In the genomic region with DNA sequence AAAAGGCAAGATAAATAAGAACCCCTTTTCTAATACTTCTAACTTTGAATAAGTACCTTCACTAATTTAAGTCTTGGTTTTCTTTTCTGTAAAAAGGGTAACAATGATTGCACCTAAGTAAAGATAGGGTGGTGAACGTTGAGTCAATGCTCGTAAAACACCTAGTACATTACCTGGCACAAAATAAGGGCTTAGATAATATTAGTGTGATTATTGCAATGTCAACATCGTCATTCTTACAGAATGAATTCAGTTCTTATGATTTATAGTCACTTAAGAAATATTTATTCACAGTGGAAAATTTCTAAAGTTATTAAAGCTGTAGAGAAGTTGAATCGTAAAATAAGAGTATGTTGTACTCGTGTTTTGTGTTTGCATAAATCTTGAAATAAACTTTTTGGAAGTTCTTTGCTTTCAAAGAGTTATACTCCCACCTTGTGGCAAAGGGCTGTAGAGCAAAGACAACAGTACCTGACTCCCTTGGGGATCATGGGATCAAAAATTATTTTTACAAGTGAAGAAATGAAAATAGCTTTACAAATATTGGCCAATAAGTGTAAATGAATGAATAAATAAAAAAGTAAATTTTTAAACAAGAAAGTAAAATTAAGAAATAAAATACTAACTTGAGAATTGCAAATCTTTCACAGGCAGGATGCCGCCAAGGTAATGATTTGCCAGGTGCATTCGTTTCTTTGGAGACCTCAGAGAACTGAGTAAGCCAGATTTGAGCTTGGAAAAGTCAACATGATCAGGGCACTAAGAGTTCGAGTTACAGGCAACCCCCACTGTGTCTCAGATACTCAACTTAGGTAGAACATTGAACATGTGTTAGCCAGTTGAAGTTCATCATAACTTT, we compare ENCODE assay signal across 8 cellular contexts.
DNase-seq lines count a peak whose midpoint lies in the region; ATAC-seq and TF ChIP-seq lines count a peak whose summit lies in the region.

No MANE protein-coding gene starts in this region.

- H3K36me3 ChIP-seq in Panc1 (ENCODE audit: control insufficient read depth, insufficient read depth, low read length) (no peaks in the 10 kb centered on the region), sigmoid colon (no peaks in the 10 kb centered on the region)

- no peak for TF ChIP-seq EP300 in sigmoid colon (IDR thresholded peaks at IDR 0.05)

- POLR2A ChIA-PET in Panc1 (lab: Charles Lee): no interaction called here

- peak; percentile 75; the same call in 1 of the 2 replicates for TF ChIP-seq CTCF in Panc1 (IDR thresholded peaks at IDR 0.05)
- TF ChIP-seq CTCF in epithelial cell of proximal tubule (conservative IDR thresholded peaks at IDR 0.05; ENCODE audit: low read depth, low read length): peak; percentile 95
- TF ChIP-seq CTCF in sigmoid colon (IDR thresholded peaks at IDR 0.05): peak; percentile 27 to 59 (median 35)

- in situ Hi-C loops in Panc1 (cut with HindIII; ENCODE audit: low pct_unique_long_range_greater_than_20kb, low sequenced_read_pairs) (no loop called here), G401 (cut with HindIII; ENCODE audit: low sequenced_read_pairs) (no loop called here)

- 21 to 47% methylated on average over 8 of the region's 8 CpGs for WGBS in sigmoid colon, 2 donors

- no peaks in the 10 kb centered on the region for H3K27me3 ChIP-seq in Panc1 (ENCODE audit: control insufficient read depth, insufficient read depth, low read length)
- no peaks in the 10 kb centered on the region for H3K27me3 ChIP-seq in sigmoid colon

- DNase-seq in COLO668 (lab: John Stamatoyannopoulos, UW; ENCODE audit: unreplicated experiment): peak; percentile 15
- peak; percentile 33 for DNase-seq in Panc1 (ENCODE audit: low read depth, low spot score)
- no peak for DNase-seq in epithelial cell of proximal tubule (ENCODE audit: low read depth)
- no peak for DNase-seq in sigmoid colon
- DNase-seq in G401 (ENCODE audit: low spot score): no peak
- no peak for DNase-seq in stimulated activated CD4-positive, alpha-beta T cell treated with anti-CD3 and anti-CD28 coated beads, Interleukin-4, amount 100 ng/mL, for 4 hours

- no peak for TF ChIP-seq POLR2A in sigmoid colon (IDR thresholded peaks at IDR 0.05)

- intact Hi-C loops in Panc1 (cut with micrococcal nuclease; ENCODE audit: unreplicated experiment) (loop anchor here (1.0 to 5.0 kb wide), 4 partner anchors 127 to 1231 kb away; no protein-coding TSS in a partner anchor), sigmoid colon (cut with DNase I) (loop anchor here (2.0 to 10.0 kb wide), 3 partner anchors 125 to 1232 kb away; no protein-coding TSS in a partner anchor)

- H3K9me3 ChIP-seq in Panc1 (ENCODE audit: control insufficient read depth, insufficient read depth, low read depth, low read length) (no peaks in the 10 kb centered on the region), sigmoid colon (no peaks in the 10 kb centered on the region)

- CTCF ChIA-PET in Panc1 (lab: Charles Lee): no interaction called here

- no TSS peak for BruUV-seq in Panc1 (replicated peaks; lab: Mats Ljungman, UMichigan)

- ATAC-seq in HG03159 (IDR thresholded peaks at IDR 0.05; ENCODE audit: unreplicated experiment) (peak; percentile 61), Panc1 (no peak), GM21737 (IDR thresholded peaks at IDR 0.05; ENCODE audit: unreplicated experiment) (no peak)

- no peak overlapping the region for H3K27ac ChIP-seq in Panc1 (ENCODE audit: low read length)
- no peak overlapping the region for H3K27ac ChIP-seq in sigmoid colon

- H3K4me1 ChIP-seq in Panc1 (ENCODE audit: control insufficient read depth, insufficient read depth, low read length): no peaks in the 10 kb centered on the region
- H3K4me1 ChIP-seq in sigmoid colon: peaks cover 0 to 6% (median 2%) of the 10 kb centered on the region in 4 donors

- no peak overlapping the region for H3K4me3 ChIP-seq in Panc1 (ENCODE audit: low read depth in 2 of 2, low read length in 2 of 2)
- H3K4me3 ChIP-seq in epithelial cell of proximal tubule (ENCODE audit: low read depth, low read length): no peak overlapping the region
- no peak overlapping the region for H3K4me3 ChIP-seq in sigmoid colon

Comparison
In these comparisons a context has a peak if more than half of its experiments do, and no peak if none do; other contexts are left out.
1. DNase-seq: peak in COLO668 (single experiment) and Panc1 (single experiment); none in epithelial cell of proximal tubule (single experiment), sigmoid colon (single experiment), G401 (single experiment) and stimulated activated CD4-positive, alpha-beta T cell treated with anti-CD3 and anti-CD28 coated beads, Interleukin-4, amount 100 ng/mL, for 4 hours (0 of 2).
2. CTCF ChIP-seq: peak in every context shown above with its lines; median percentile 95 in epithelial cell of proximal tubule; 75 in Panc1; 35 in sigmoid colon.